24 cellular contexts compared by ENCODE assay signal in genomic region chr4:175369087-175369486, GRCh38.
A peak's percentile ranks its signal among the peaks of the same experiment; 100 is the strongest.
DNase-seq lines count a peak whose midpoint lies in the region; ATAC-seq, FAIRE-seq and TF ChIP-seq lines count a peak whose summit lies in the region.
"Had no signal": no experiment of that assay in that cellular context is flagged by ENCODE, and none has a peak within 500 bp of the region (broad histone marks: within the 10 kb centered on the region; RNA-seq: fewer than 3 reads in every experiment).

No MANE protein-coding gene starts in this region.

- peak; percentile 71 for FAIRE-seq in astrocyte (lab: Jason Lieb, UNC)
- FAIRE-seq: endothelial cell of umbilical vein, GM12891, islet of Langerhans, TTC549 had no signal

- H3K4me2 ChIP-seq in astrocyte (ENCODE audit: low read length), result peak overlapping the region; percentile 15
- H3K4me2 ChIP-seq: PC-9 had no signal

- H4K20me1 ChIP-seq in astrocyte (ENCODE audit: insufficient read depth, low read length), result no peaks in the 10 kb centered on the region

- H3K9me3 ChIP-seq in astrocyte (ENCODE audit: insufficient read depth, low read depth, low read length), result no peaks in the 10 kb centered on the region
- H3K9me3 ChIP-seq: upper lobe of left lung had no signal

- peak overlapping the region; percentile 50; the same call in 1 of the 2 replicates for H3K4me3 Mint-ChIP-seq in HFFc6
- H3K4me3 Mint-ChIP-seq in astrocyte (ENCODE audit: unreplicated experiment), result no peak overlapping the region
- no peak overlapping the region for H3K4me3 Mint-ChIP-seq in type B pancreatic cell
- H3K4me3 Mint-ChIP-seq: activated CD4-positive, alpha-beta T cell treated with anti-CD3 and anti-CD28 coated beads, Interleukin-2, amount 10 ng/mL, durations not matched to agents 24 days and 14 days; CD8-positive, alpha-beta memory T cell; nephron had no signal

- ATAC-seq in HG02678 (IDR thresholded peaks at IDR 0.05; ENCODE audit: unreplicated experiment), result no peak
- no peak for ATAC-seq in HG02610 (IDR thresholded peaks at IDR 0.05; ENCODE audit: unreplicated experiment)
- ATAC-seq: stimulated activated naive CD8-positive, alpha-beta T cell treated with anti-CD3 and anti-CD28 coated beads, Interleukin-15, Interleukin-2, amounts not matched to agents 100 U/mL and 50 U/mL, for 24 hours had no signal

- no peak for TF ChIP-seq CTCF in HFFc6 (IDR thresholded peaks at IDR 0.05)
- TF ChIP-seq CTCF in astrocyte (IDR thresholded peaks at IDR 0.05; ENCODE audit: insufficient read depth, low read depth, low read length), result no peak
- TF ChIP-seq CTCF in type B pancreatic cell (conservative IDR thresholded peaks at IDR 0.05), result no peak

- H2AFZ ChIP-seq in astrocyte (ENCODE audit: low read depth, low read length), result no peak overlapping the region
- H2AFZ ChIP-seq: PC-9 had no signal

- peak overlapping the region; percentile 64; the same call in 1 of the 2 replicates for H3K27ac Mint-ChIP-seq in HFFc6
- H3K27ac Mint-ChIP-seq in astrocyte (ENCODE audit: unreplicated experiment), result peak overlapping the region; percentile 24
- no peak overlapping the region for H3K27ac Mint-ChIP-seq in type B pancreatic cell
- H3K27ac Mint-ChIP-seq: activated CD4-positive, alpha-beta T cell treated with anti-CD3 and anti-CD28 coated beads, Interleukin-2, amount 10 ng/mL, durations not matched to agents 24 days and 14 days; CD8-positive, alpha-beta memory T cell; nephron had no signal

- H3K36me3 Mint-ChIP-seq in HFFc6 (ENCODE audit: low read depth) (no peaks in the 10 kb centered on the region), astrocyte (ENCODE audit: low read depth, unreplicated experiment) (no peaks in the 10 kb centered on the region), type B pancreatic cell (no peaks in the 10 kb centered on the region)
- H3K36me3 Mint-ChIP-seq: CD8-positive, alpha-beta memory T cell had no signal

- no peaks in the 10 kb centered on the region for H3K27me3 ChIP-seq in astrocyte (ENCODE audit: insufficient read depth, low read length)
- H3K27me3 ChIP-seq: upper lobe of left lung had no signal

- H3K4me1 Mint-ChIP-seq in HFFc6 (ENCODE audit: low read depth) (peaks cover 46% of the 10 kb centered on the region), astrocyte (ENCODE audit: low read depth, unreplicated experiment) (peaks cover 6% of the 10 kb centered on the region), type B pancreatic cell (ENCODE audit: unreplicated experiment) (no peaks in the 10 kb centered on the region)
- H3K4me1 Mint-ChIP-seq: activated CD4-positive, alpha-beta T cell treated with anti-CD3 and anti-CD28 coated beads, Interleukin-2, amount 10 ng/mL, durations not matched to agents 24 days and 14 days; CD8-positive, alpha-beta memory T cell; nephron had no signal

- H3K9me3 Mint-ChIP-seq in HFFc6, result no peaks in the 10 kb centered on the region
- peaks cover 1% of the 10 kb centered on the region for H3K9me3 Mint-ChIP-seq in astrocyte (ENCODE audit: unreplicated experiment)
- no peaks in the 10 kb centered on the region for H3K9me3 Mint-ChIP-seq in type B pancreatic cell
- H3K9me3 Mint-ChIP-seq: activated CD4-positive, alpha-beta T cell treated with anti-CD3 and anti-CD28 coated beads, Interleukin-2, amount 10 ng/mL, durations not matched to agents 24 days and 14 days; nephron had no signal

- no peak overlapping the region for H3K9ac ChIP-seq in astrocyte (ENCODE audit: low read length)

- H3K36me3 ChIP-seq in astrocyte (ENCODE audit: insufficient read depth, low read length), result no peaks in the 10 kb centered on the region
- H3K36me3 ChIP-seq: upper lobe of left lung had no signal

- H3K27ac ChIP-seq in astrocyte (ENCODE audit: low read depth, low read length), result no peak overlapping the region
- H3K27ac ChIP-seq: PC-9, upper lobe of left lung had no signal

- H3K27me3 Mint-ChIP-seq in HFFc6 (ENCODE audit: insufficient read depth), result peaks cover 3% of the 10 kb centered on the region; the same call in 1 of the 2 replicates
- H3K27me3 Mint-ChIP-seq in astrocyte (ENCODE audit: low read depth, unreplicated experiment), result peaks cover 1% of the 10 kb centered on the region
- no peaks in the 10 kb centered on the region for H3K27me3 Mint-ChIP-seq in type B pancreatic cell
- H3K27me3 Mint-ChIP-seq: activated CD4-positive, alpha-beta T cell treated with anti-CD3 and anti-CD28 coated beads, Interleukin-2, amount 10 ng/mL, durations not matched to agents 24 days and 14 days; CD8-positive, alpha-beta memory T cell had no signal

- no peaks in the 10 kb centered on the region for H3K79me2 ChIP-seq in astrocyte (ENCODE audit: insufficient read depth, low read length)

- no peaks in the 10 kb centered on the region for H3K4me1 ChIP-seq in astrocyte (ENCODE audit: insufficient read depth, low read length)
- H3K4me1 ChIP-seq: upper lobe of left lung had no signal

- peak; percentile 15 for DNase-seq in AG08396 (ENCODE audit: low spot score)
- peak; percentile 63 for DNase-seq in HFFc6
- peak; percentile 71 for DNase-seq in astrocyte (ENCODE audit: low read depth)
- peak; percentile 9 for DNase-seq in glomerular visceral epithelial cell (ENCODE audit: extremely low spot score)
- no peak for DNase-seq in DMS53 (lab: John Stamatoyannopoulos, UW)
- no peak for DNase-seq in type B pancreatic cell (ENCODE audit: extremely low spot score, unreplicated experiment)
- DNase-seq: activated CD4-positive, alpha-beta T cell treated with anti-CD3 and anti-CD28 coated beads, Interleukin-2, amount 10 ng/mL, durations not matched to agents 24 days and 14 days; activated CD8-positive, alpha-beta memory T cell treated with anti-CD3 and anti-CD28 coated beads, Interleukin-2, amount 50 U/mL, for 48 hours; anterior cingulate cortex; CD8-positive, alpha-beta memory T cell; head of caudate nucleus; KBM-7; NCI-H1105; PC-9; stimulated activated CD4-positive, alpha-beta T cell treated with anti-CD3 and anti-CD28 coated beads, Interleukin-15, amount 100 ng/mL, for 24 hours; stimulated activated naive CD8-positive, alpha-beta T cell treated with anti-CD3 and anti-CD28 coated beads, Interleukin-15, Interleukin-2, amounts not matched to agents 100 U/mL and 50 U/mL, for 24 hours had no signal

- no peak overlapping the region for H3K4me3 ChIP-seq in astrocyte (ENCODE audit: insufficient read depth, low read depth, low read length)
- H3K4me3 ChIP-seq: PC-9, upper lobe of left lung had no signal

Comparison
In these comparisons a context has a peak if more than half of its experiments do, and no peak if none do; other contexts are left out.
1. DNase-seq: peak in AG08396 (single experiment), HFFc6 (single experiment), astrocyte (single experiment) and glomerular visceral epithelial cell (single experiment); none in DMS53 (single experiment) and type B pancreatic cell (single experiment).